In the genomic region with DNA sequence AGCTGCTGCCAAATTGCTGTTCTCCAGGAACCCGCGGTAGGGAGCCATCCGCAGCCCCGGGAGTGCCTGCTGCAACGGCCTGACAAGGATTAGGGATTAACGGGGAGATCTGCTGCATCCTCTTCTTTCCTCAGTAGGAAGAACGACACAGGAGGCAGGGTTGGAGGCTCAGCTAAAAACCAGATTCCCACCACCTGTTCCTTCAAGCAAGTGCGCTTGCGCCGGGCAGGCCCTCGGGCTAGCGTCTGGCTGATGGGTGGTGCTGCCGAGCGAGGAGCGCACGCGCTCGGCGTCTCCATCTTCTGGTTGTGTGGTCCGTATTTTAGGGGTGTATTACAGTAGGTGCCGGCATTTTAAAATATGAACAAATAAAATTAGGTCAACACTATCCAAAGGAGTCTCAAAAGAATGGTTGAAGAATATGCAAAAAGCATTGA, we compare ENCODE assay signal across 9 cellular contexts. TPM values are rescaled to one million over a fixed set of nuclear protein-coding genes. Genes with fewer than 3 reads are reported as not detected.
DNase-seq lines count a peak whose midpoint lies in the region; ATAC-seq and TF ChIP-seq lines count a peak whose summit lies in the region.
"Had no signal": no experiment of that assay in that cellular context is flagged by ENCODE, and none has a peak within 500 bp of the region (broad histone marks: within the 10 kb centered on the region; RNA-seq: fewer than 3 reads in every experiment).

No MANE protein-coding gene starts in this region.

- intact Hi-C loops in stomach (cut with DNase I; ENCODE audit: low total_unique reads) = no loop called here

- TF ChIP-seq POLR2A in stomach (IDR thresholded peaks at IDR 0.05) = no peak

- DNase-seq in ELR (ENCODE audit: low read depth) = peak; percentile 38
- peak; percentile 33 for DNase-seq in NCI-H526 treated with DMSO at 0.1 percent for 48 hours (lab: John Stamatoyannopoulos, UW)
- DNase-seq in dedifferentiated amniotic fluid mesenchymal stem cell (ENCODE audit: extremely low spot score) = peak; percentile 55
- DNase-seq in lung (ENCODE audit: low spot score) = peak; percentile 28
- peak; percentile 66 for DNase-seq in stomach
- no peak for DNase-seq in CD1c-positive myeloid dendritic cell (ENCODE audit: extremely low spot score)
- DNase-seq in HT-29 (ENCODE audit: low spot score) = no peak

- H3K4me1 ChIP-seq in lung (ENCODE audit: control insufficient read depth in 2 of 2, insufficient read depth in 2 of 2, low read length in 2 of 2) (peaks cover 0 to 4% of the 10 kb centered on the region in 2 donors), stomach (peaks cover 0 to 11% (median 8%) of the 10 kb centered on the region in 4 donors)

- no peaks in the 10 kb centered on the region for H3K36me3 ChIP-seq in lung (ENCODE audit: control insufficient read depth in 2 of 2, insufficient read depth in 2 of 2, low read length in 2 of 2)
- no peaks in the 10 kb centered on the region for H3K36me3 ChIP-seq in stomach

- H3K4me3 ChIP-seq in lung = no peak overlapping the region
- H3K4me3 ChIP-seq in stomach = peak overlapping the region; percentile 27 to 37 (median 36)
- H3K4me3 ChIP-seq: skin epidermis had no signal

- no peaks in the 10 kb centered on the region for H3K9me3 ChIP-seq in lung (ENCODE audit: control insufficient read depth in 2 of 2, insufficient read depth in 1 of 2, low read length in 1 of 2)
- H3K9me3 ChIP-seq in stomach = no peaks in the 10 kb centered on the region

- H3K27ac ChIP-seq in lung (ENCODE audit: low read depth in 1 of 2, low read length in 1 of 2) = no peak overlapping the region
- no peak overlapping the region for H3K27ac ChIP-seq in stomach
- H3K27ac ChIP-seq: skin epidermis had no signal

- TF ChIP-seq CTCF in lung (IDR thresholded peaks at IDR 0.05; ENCODE audit: control extremely low read depth, extremely low read depth) (no peak), stomach (IDR thresholded peaks at IDR 0.05) (no peak)

- no peak for TF ChIP-seq EP300 in stomach (IDR thresholded peaks at IDR 0.05)

- ATAC-seq in lung (ENCODE audit: insufficient read depth, low FRiP score) (no peak), HG03097 (IDR thresholded peaks at IDR 0.05; ENCODE audit: low FRiP score, unreplicated experiment) (no peak)

- H3K27me3 ChIP-seq in lung (ENCODE audit: control insufficient read depth, insufficient read depth) = no peaks in the 10 kb centered on the region
- H3K27me3 ChIP-seq in stomach = peaks cover 0 to 12% (median 4%) of the 10 kb centered on the region in 3 donors

- WGBS in lung, 2 donors = 11 to 16% methylated on average over 21 of the region's 21 CpGs
- 8 to 28% (median 11%) methylated on average over 19 to 21 of the region's 21 CpGs for WGBS in stomach, 5 donors

RNA-seq across cellular contexts. Expression of a gene that starts 25.4 kb away (rescaled TPM):
- total RNA-seq in lung (10 to 100 TPM; 16.5 to 18.0 TPM), stomach (10 to 100 TPM in 2 of 5 donors, 1 to 10 TPM in 3; 1.2 to 25.3 (median 9.8) TPM)
- polyA plus RNA-seq in lung (10 to 100 TPM; 10.4 to 13.2 TPM), stomach (10 to 100 TPM; 15.8 to 26.6 (median 18.6) TPM)
- total RNA-seq in HT-29 (2014; rRNA removed; shearing (Covaris generic)) = 11.0 and 17.4 TPM in 2 replicates

Comparison
In these comparisons a context has a peak if more than half of its experiments do, and no peak if none do; other contexts are left out.
1. DNase-seq: peak in ELR (single experiment), NCI-H526 treated with DMSO at 0.1 percent for 48 hours (single experiment), dedifferentiated amniotic fluid mesenchymal stem cell (single experiment), lung (single experiment) and stomach (single experiment); none in CD1c-positive myeloid dendritic cell (single experiment) and HT-29 (single experiment).